Comparison of ENCODE assay signal across 20 cellular contexts in genomic region chr12:98211914-98212695, GRCh38.
DNase-seq lines count a peak whose midpoint lies in the region; ATAC-seq and TF ChIP-seq lines count a peak whose summit lies in the region.
"Had no signal": no experiment of that assay in that cellular context is flagged by ENCODE, and none has a peak within 500 bp of the region (broad histone marks: within the 10 kb centered on the region; RNA-seq: fewer than 3 reads in every experiment).

No MANE protein-coding gene starts in this region.

- DNase-seq in Ammon's horn (ENCODE audit: low spot score) (peak; percentile 22), HS-27A (ENCODE audit: low read depth) (peak; percentile 49), astrocyte of the spinal cord (ENCODE audit: low read depth, low spot score) (peak; percentile 55), mesendoderm (no peak), coronary artery (ENCODE audit: low spot score) (no peak), HCEC 1CT (no peak), omental fat pad (ENCODE audit: low spot score) (no peak)
- DNase-seq: activated CD4-positive, alpha-beta memory T cell treated with anti-CD3 and anti-CD28 coated beads for 36 hours; activated naive CD8-positive, alpha-beta T cell treated with anti-CD3 and anti-CD28 coated beads for 36 hours; activated T-cell treated with anti-CD3 and anti-CD28 coated beads, Interleukin-2, amount 50 U/mL, for 4 hours; caudate nucleus; effector memory CD4-positive, alpha-beta T cell; kidney glomerular epithelial cell; midbrain; NCI-H1048; NK-92 treated with Interleukin-12 subunit alpha and Interleukin-12 subunit beta, amount 100 ng/mL, for 24 hours; Right ventricle myocardium superior; WERI-Rb-1 had no signal

- H3K4ac ChIP-seq in mesendoderm (ENCODE audit: low read depth, low read length): no peak overlapping the region

- no peak overlapping the region for H2BK120ac ChIP-seq in mesendoderm (ENCODE audit: low read depth, low read length)

- no peak overlapping the region for H3K56ac ChIP-seq in mesendoderm (ENCODE audit: low read length)

- no peak overlapping the region for H2BK5ac ChIP-seq in mesendoderm (ENCODE audit: low read length)

- WGBS in mesendoderm (ENCODE audit: extremely low coverage, insufficient coverage, low lambda C conversion rate): no CpG with 5 or more reads among the region's 8 CpGs

- peak overlapping the region; percentile 45 for H2AK5ac ChIP-seq in mesendoderm (ENCODE audit: low read length)

- H3K4me1 ChIP-seq in mesendoderm (ENCODE audit: control insufficient read depth, low read depth, low read length): peaks cover 6% of the 10 kb centered on the region

- H3K36me3 ChIP-seq in mesendoderm (ENCODE audit: control insufficient read depth, insufficient read depth, low read length): no peaks in the 10 kb centered on the region
- H3K36me3 ChIP-seq: neutrophil, WERI-Rb-1 had no signal

- H3K4me3 ChIP-seq in astrocyte of the spinal cord (ENCODE audit: low read depth, low read length): no peak overlapping the region
- no peak overlapping the region for H3K4me3 ChIP-seq in mesendoderm (ENCODE audit: low read length)
- H3K4me3 ChIP-seq in coronary artery: no peak overlapping the region

- no peak overlapping the region for H3K23ac ChIP-seq in mesendoderm (ENCODE audit: low read length)

- in situ Hi-C loops in astrocyte of the spinal cord (cut with HindIII; ENCODE audit: low sequenced_read_pairs): no loop called here

- H4K8ac ChIP-seq in mesendoderm (ENCODE audit: low read depth, low read length): no peak overlapping the region

- no peaks in the 10 kb centered on the region for H3K27me3 ChIP-seq in mesendoderm (ENCODE audit: insufficient read depth, low read length, poor library complexity)
- H3K27me3 ChIP-seq: neutrophil had no signal

- H4K5ac ChIP-seq in mesendoderm (ENCODE audit: low read length): no peak overlapping the region

- H3K79me1 ChIP-seq in mesendoderm (ENCODE audit: low read length): no peaks in the 10 kb centered on the region

- ATAC-seq in HG02840 (IDR thresholded peaks at IDR 0.05; ENCODE audit: low FRiP score, unreplicated experiment): no peak
- ATAC-seq in omental fat pad (ENCODE audit: low FRiP score): no peak
- ATAC-seq: activated T-cell treated with anti-CD3 and anti-CD28 coated beads, Interleukin-2, amount 50 U/mL, for 4 hours had no signal

- TF ChIP-seq CTCF in astrocyte of the spinal cord (IDR thresholded peaks at IDR 0.05; ENCODE audit: low read depth, low read length) (no peak), coronary artery (IDR thresholded peaks at IDR 0.05) (no peak), omental fat pad (IDR thresholded peaks at IDR 0.05) (no peak)

- H3K79me2 ChIP-seq in mesendoderm (ENCODE audit: control insufficient read depth, insufficient read depth, low read length): no peaks in the 10 kb centered on the region

- H3K4me2 ChIP-seq in mesendoderm (ENCODE audit: low read length): no peak overlapping the region

- H3K9ac ChIP-seq in mesendoderm (ENCODE audit: low read length): no peak overlapping the region

- no peak overlapping the region for H3K18ac ChIP-seq in mesendoderm (ENCODE audit: low read length)

- no peak overlapping the region for H2BK15ac ChIP-seq in mesendoderm (replicated peaks; ENCODE audit: low read depth)

- H3K27ac ChIP-seq in mesendoderm (ENCODE audit: low read depth, low read length) (no peak overlapping the region), coronary artery (no peak overlapping the region)
- H3K27ac ChIP-seq: neutrophil, WERI-Rb-1 had no signal

Comparison
In these comparisons a context has a peak if more than half of its experiments do, and no peak if none do; other contexts are left out.
1. DNase-seq: peak in Ammon's horn (single experiment), HS-27A (single experiment) and astrocyte of the spinal cord (single experiment); none in mesendoderm (single experiment), coronary artery (single experiment), HCEC 1CT (single experiment) and omental fat pad (single experiment).